ENCODE assay signal across 12 cellular contexts in genomic region chr10:124699471-124700292, GRCh38. TPM values are rescaled to one million over a fixed set of nuclear protein-coding genes. Genes with fewer than 3 reads are reported as not detected.
DNase-seq lines count a peak whose midpoint lies in the region; ATAC-seq and TF ChIP-seq lines count a peak whose summit lies in the region.
"Had no signal": no experiment of that assay in that cellular context is flagged by ENCODE, and none has a peak within 500 bp of the region (broad histone marks: within the 10 kb centered on the region; RNA-seq: fewer than 3 reads in every experiment).

No MANE protein-coding gene starts in this region.

- H3K27me3 Mint-ChIP-seq in activated CD4-positive, alpha-beta T cell treated with anti-CD3 and anti-CD28 coated beads, Interleukin-2, amount 10 ng/mL, durations not matched to agents 24 days and 14 days = no peaks in the 10 kb centered on the region
- H3K27me3 Mint-ChIP-seq: type B pancreatic cell had no signal

- no peak for ATAC-seq in lung (ENCODE audit: insufficient read depth, low FRiP score)
- ATAC-seq in GM21367 (IDR thresholded peaks at IDR 0.05; ENCODE audit: unreplicated experiment) = no peak

- H3K4me3 ChIP-seq in adipocyte (ENCODE audit: low read length) (no peak overlapping the region), lung (no peak overlapping the region), BE2C (ENCODE audit: low read depth, low read length) (no peak overlapping the region)
- H3K4me3 ChIP-seq: breast epithelium had no signal

- peaks cover 48% of the 10 kb centered on the region for H3K4me1 ChIP-seq in adipocyte (ENCODE audit: control insufficient read depth, insufficient read depth, low read length)
- peaks cover 48 to 52% of the 10 kb centered on the region in 2 donors for H3K4me1 ChIP-seq in lung (ENCODE audit: control insufficient read depth in 2 of 2, insufficient read depth in 2 of 2, low read length in 2 of 2)
- H3K4me1 ChIP-seq in BE2C = no peaks in the 10 kb centered on the region

- peak overlapping the region; percentile 36 for H3K4me3 Mint-ChIP-seq in activated CD4-positive, alpha-beta T cell treated with anti-CD3 and anti-CD28 coated beads, Interleukin-2, amount 10 ng/mL, durations not matched to agents 24 days and 14 days
- H3K4me3 Mint-ChIP-seq: type B pancreatic cell had no signal

- WGBS in lung, 2 donors = 79 to 89% methylated on average over 18 of the region's 18 CpGs

- H3K4me1 Mint-ChIP-seq in activated CD4-positive, alpha-beta T cell treated with anti-CD3 and anti-CD28 coated beads, Interleukin-2, amount 10 ng/mL, durations not matched to agents 24 days and 14 days = peaks cover 94% of the 10 kb centered on the region

- H3K27me3 ChIP-seq in adipocyte (replicated peaks; ENCODE audit: control insufficient read depth, insufficient read depth, low read length) (no peaks in the 10 kb centered on the region), lung (ENCODE audit: control insufficient read depth, insufficient read depth) (no peaks in the 10 kb centered on the region), BE2C (no peaks in the 10 kb centered on the region)
- H3K27me3 ChIP-seq: breast epithelium had no signal

- peak overlapping the region; percentile 76 for H3K9ac ChIP-seq in adipocyte (ENCODE audit: low read length)

- intact Hi-C loops in activated CD4-positive, alpha-beta T cell treated with anti-CD3 and anti-CD28 coated beads, Interleukin-2, amount 10 ng/mL, durations not matched to agents 24 days and 14 days (cut with micrococcal nuclease) = no loop called here

- H3K9me3 Mint-ChIP-seq in activated CD4-positive, alpha-beta T cell treated with anti-CD3 and anti-CD28 coated beads, Interleukin-2, amount 10 ng/mL, durations not matched to agents 24 days and 14 days = no peaks in the 10 kb centered on the region
- H3K9me3 Mint-ChIP-seq: type B pancreatic cell had no signal

- peak; percentile 56 for DNase-seq in activated CD4-positive, alpha-beta T cell treated with anti-CD3 and anti-CD28 coated beads, Interleukin-2, amount 10 ng/mL, durations not matched to agents 24 days and 14 days
- no peak for DNase-seq in activated CD4-positive, alpha-beta T cell treated with anti-CD3 and anti-CD28 coated beads, Interleukin-2, amount 50 U/mL, for 48 hours
- DNase-seq in adipocyte (ENCODE audit: low read depth) = no peak
- DNase-seq in lung (ENCODE audit: low spot score) = no peak
- peak in 1 of 49 donors; percentile 37 for DNase-seq in substantia nigra (lab: John Stamatoyannopoulos, UW)
- DNase-seq in BE2C = no peak
- DNase-seq in 8988T = no peak
- DNase-seq: NCI-H1417 treated with DMSO at 0.1 percent for 48 hours, RPMI8226 had no signal

- TF ChIP-seq CTCF in lung (IDR thresholded peaks at IDR 0.05; ENCODE audit: control extremely low read depth, extremely low read depth) (no peak), BE2C (IDR thresholded peaks at IDR 0.05; ENCODE audit: low read depth, low read length) (no peak)

- H3K9me3 ChIP-seq in adipocyte (ENCODE audit: control insufficient read depth, low read length) = no peaks in the 10 kb centered on the region
- H3K9me3 ChIP-seq in lung (ENCODE audit: control insufficient read depth in 2 of 2, insufficient read depth in 1 of 2, low read length in 1 of 2) = no peaks in the 10 kb centered on the region
- no peaks in the 10 kb centered on the region for H3K9me3 ChIP-seq in BE2C
- H3K9me3 ChIP-seq: breast epithelium had no signal

- H3K36me3 Mint-ChIP-seq in activated CD4-positive, alpha-beta T cell treated with anti-CD3 and anti-CD28 coated beads, Interleukin-2, amount 10 ng/mL, durations not matched to agents 24 days and 14 days (ENCODE audit: low read depth) = peaks cover 57% of the 10 kb centered on the region

- H3K27ac ChIP-seq in lung (ENCODE audit: low read depth in 1 of 2, low read length in 1 of 2) (peak overlapping the region; percentile 85 to 94), substantia nigra (ENCODE audit: low read depth, low read length, poor library complexity, severe bottlenecking) (peak overlapping the region; percentile 99)

- H3K27ac Mint-ChIP-seq in activated CD4-positive, alpha-beta T cell treated with anti-CD3 and anti-CD28 coated beads, Interleukin-2, amount 10 ng/mL, durations not matched to agents 24 days and 14 days = peak overlapping the region; percentile 94

- H3K36me3 ChIP-seq in adipocyte (ENCODE audit: control insufficient read depth, insufficient read depth, low read length, severe bottlenecking) (peaks cover 8% of the 10 kb centered on the region), lung (ENCODE audit: control insufficient read depth in 2 of 2, insufficient read depth in 2 of 2, low read length in 2 of 2) (peaks cover 0 to 6% of the 10 kb centered on the region in 2 donors), BE2C (peaks cover 8% of the 10 kb centered on the region)
- H3K36me3 ChIP-seq: breast epithelium had no signal

RNA-seq across cellular contexts. Expression of gene FAM53B, which starts 44.5 kb away (rescaled TPM):
- total RNA-seq in activated CD4-positive, alpha-beta T cell treated with anti-CD3 and anti-CD28 coated beads, Interleukin-2, amount 10 ng/mL, durations not matched to agents 24 days and 14 days = 20.9 and 21.8 TPM in 2 replicates
- 10 to 100 TPM; 21.0 to 45.4 TPM for total RNA-seq in lung
- polyA plus RNA-seq in lung = 10 to 100 TPM; 14.6 to 15.3 TPM
- 22.9 TPM for polyA plus RNA-seq in BE2C (2012; ENCODE audit: insufficient read depth, insufficient read length, low read depth)
